In genomic region chr18:32695534-32695933, GRCh38 we compare ENCODE assay signal across 20 cellular contexts.
"Had no signal": no experiment of that assay in that cellular context is flagged by ENCODE, and none has a peak within 500 bp of the region (broad histone marks: within the 10 kb centered on the region; RNA-seq: fewer than 3 reads in every experiment).

No MANE protein-coding gene starts in this region.

- DNase-seq: activated CD4-positive, alpha-beta memory T cell treated with anti-CD3 and anti-CD28 coated beads, Interleukin-2, amount 10 ng/mL, durations not matched to agents 7 days and 5 days; activated CD4-positive, alpha-beta T cell treated with anti-CD3 and anti-CD28 coated beads for 1 hour; activated CD4-positive, alpha-beta T cell treated with anti-CD3 and anti-CD28 coated beads, Interleukin-2, amount 10 ng/mL, durations not matched to agents 7 days and 5 days; activated CD8-positive, alpha-beta memory T cell treated with anti-CD3 and anti-CD28 coated beads, Interleukin-2, amount 50 U/mL, for 48 hours; activated naive CD8-positive, alpha-beta T cell treated with anti-CD3 and anti-CD28 coated beads, Interleukin-2, amount 10 ng/mL, durations not matched to agents 7 days and 5 days; activated T-cell treated with anti-CD3 and anti-CD28 coated beads, Interleukin-2, amount 50 U/mL, for 4 hours; dorsolateral prefrontal cortex; effector memory CD4-positive, alpha-beta T cell; foreskin melanocyte; heart right ventricle; lower lobe of right lung; mesendoderm; right cardiac atrium; spleen; stimulated activated naive CD4-positive, alpha-beta T cell treated with Interleukin-2 at 50 U/mL for 16 hours; T-helper 17 cell; T1000; transverse colon had no signal

- H3K4me3 ChIP-seq: ascending aorta, coronary artery, dorsolateral prefrontal cortex, heart right ventricle, lower lobe of right lung, spleen, transverse colon had no signal

- H3K36me3 ChIP-seq: ascending aorta, heart right ventricle, lower lobe of right lung, transverse colon had no signal

- H3K27me3 ChIP-seq: ascending aorta, heart right ventricle, spleen, transverse colon had no signal

- H3K9me3 ChIP-seq: ascending aorta, heart right ventricle, lower lobe of right lung, spleen, transverse colon had no signal

- H3K27ac ChIP-seq: ascending aorta, coronary artery, dorsolateral prefrontal cortex, heart right ventricle, lower lobe of right lung, spleen, transverse colon had no signal

- H3K4me1 ChIP-seq: ascending aorta, heart right ventricle, lower lobe of right lung, spleen, transverse colon had no signal
